Comparison of ENCODE assay signal across 2 cellular contexts in the genomic region with DNA sequence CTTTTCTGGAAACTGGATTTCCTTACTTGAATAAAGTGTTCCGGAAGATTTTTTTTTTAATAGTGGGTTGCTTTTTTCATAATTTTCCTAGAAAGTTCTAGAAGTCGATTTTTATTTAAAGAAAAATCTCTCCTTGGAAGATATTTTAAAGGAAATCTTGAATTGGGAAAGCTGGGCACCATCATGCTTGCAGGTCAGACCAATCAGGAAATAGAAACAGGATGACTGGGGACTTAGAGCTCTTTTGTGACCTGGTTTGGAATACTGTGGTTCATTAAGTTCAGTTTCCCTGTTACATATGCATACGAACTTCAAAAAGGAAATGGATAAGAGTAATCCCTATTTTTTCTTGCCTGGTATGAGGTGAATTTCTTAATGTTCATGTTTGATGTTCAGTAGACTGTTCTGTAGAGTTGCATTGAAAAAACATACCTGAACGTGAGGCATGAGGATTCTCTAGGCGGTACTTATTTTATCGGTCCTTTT.
TF ChIP-seq lines count a peak whose summit lies in the region.

No MANE protein-coding gene starts in this region.

TF ChIP-seq in HCT116, 20 proteins besides CTCF, POLR2A, EP300 and RAD21 (continued from another document):
- TF ChIP-seq, protein P1, sequence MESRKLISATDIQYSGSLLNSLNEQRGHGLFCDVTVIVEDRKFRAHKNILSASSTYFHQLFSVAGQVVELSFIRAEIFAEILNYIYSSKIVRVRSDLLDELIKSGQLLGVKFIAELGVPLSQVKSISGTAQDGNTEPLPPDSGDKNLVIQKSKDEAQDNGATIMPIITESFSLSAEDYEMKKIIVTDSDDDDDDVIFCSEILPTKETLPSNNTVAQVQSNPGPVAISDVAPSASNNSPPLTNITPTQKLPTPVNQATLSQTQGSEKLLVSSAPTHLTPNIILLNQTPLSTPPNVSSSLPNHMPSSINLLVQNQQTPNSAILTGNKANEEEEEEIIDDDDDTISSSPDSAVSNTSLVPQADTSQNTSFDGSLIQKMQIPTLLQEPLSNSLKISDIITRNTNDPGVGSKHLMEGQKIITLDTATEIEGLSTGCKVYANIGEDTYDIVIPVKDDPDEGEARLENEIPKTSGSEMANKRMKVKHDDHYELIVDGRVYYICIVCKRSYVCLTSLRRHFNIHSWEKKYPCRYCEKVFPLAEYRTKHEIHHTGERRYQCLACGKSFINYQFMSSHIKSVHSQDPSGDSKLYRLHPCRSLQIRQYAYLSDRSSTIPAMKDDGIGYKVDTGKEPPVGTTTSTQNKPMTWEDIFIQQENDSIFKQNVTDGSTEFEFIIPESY (IDR thresholded peaks at IDR 0.05; ENCODE audit: extremely low read depth, insufficient replicate concordance, low read length) = no peak
- TF ChIP-seq EGR1 (IDR thresholded peaks at IDR 0.05; ENCODE audit: low read depth) = no peak
- no peak for TF ChIP-seq EZH2 (IDR thresholded peaks at IDR 0.05)

TF ChIP-seq in SK-N-SH treated with all-trans-retinoic acid at 6 μM for 48 hours, 23 proteins besides CTCF, POLR2A, EP300 and RAD21 (continued from another document):
- TF ChIP-seq, protein P2, sequence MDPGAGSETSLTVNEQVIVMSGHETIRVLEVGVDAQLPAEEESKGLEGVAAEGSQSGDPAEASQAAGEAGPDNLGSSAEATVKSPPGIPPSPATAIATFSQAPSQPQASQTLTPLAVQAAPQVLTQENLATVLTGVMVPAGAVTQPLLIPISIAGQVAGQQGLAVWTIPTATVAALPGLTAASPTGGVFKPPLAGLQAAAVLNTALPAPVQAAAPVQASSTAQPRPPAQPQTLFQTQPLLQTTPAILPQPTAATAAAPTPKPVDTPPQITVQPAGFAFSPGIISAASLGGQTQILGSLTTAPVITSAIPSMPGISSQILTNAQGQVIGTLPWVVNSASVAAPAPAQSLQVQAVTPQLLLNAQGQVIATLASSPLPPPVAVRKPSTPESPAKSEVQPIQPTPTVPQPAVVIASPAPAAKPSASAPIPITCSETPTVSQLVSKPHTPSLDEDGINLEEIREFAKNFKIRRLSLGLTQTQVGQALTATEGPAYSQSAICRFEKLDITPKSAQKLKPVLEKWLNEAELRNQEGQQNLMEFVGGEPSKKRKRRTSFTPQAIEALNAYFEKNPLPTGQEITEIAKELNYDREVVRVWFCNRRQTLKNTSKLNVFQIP (CRISPR knock-in tag; IDR thresholded peaks at IDR 0.05; ENCODE audit: borderline replicate concordance, low read depth) = no peak
- TF ChIP-seq ARNTL (CRISPR knock-in tag; IDR thresholded peaks at IDR 0.05; ENCODE audit: borderline replicate concordance, low read depth) (no peak), ZNF70 (CRISPR knock-in tag; IDR thresholded peaks at IDR 0.05) (no peak), PPARA (CRISPR knock-in tag; IDR thresholded peaks at IDR 0.05; ENCODE audit: borderline replicate concordance) (no peak), TOX (CRISPR knock-in tag; IDR thresholded peaks at IDR 0.05; ENCODE audit: borderline replicate concordance) (no peak), SNAI2 (CRISPR knock-in tag; IDR thresholded peaks at IDR 0.05) (no peak), ZNF8 (CRISPR knock-in tag; IDR thresholded peaks at IDR 0.05) (no peak), ZFP3 (CRISPR knock-in tag; IDR thresholded peaks at IDR 0.05) (no peak), ESRRG (CRISPR knock-in tag; IDR thresholded peaks at IDR 0.05) (no peak), ZFP30 (CRISPR knock-in tag; IDR thresholded peaks at IDR 0.05) (no peak), ISL1 (CRISPR knock-in tag; IDR thresholded peaks at IDR 0.05) (no peak), ZNF565 (CRISPR knock-in tag; conservative IDR thresholded peaks at IDR 0.05; ENCODE audit: low read depth) (no peak), TCF4 (CRISPR knock-in tag; IDR thresholded peaks at IDR 0.05; ENCODE audit: borderline replicate concordance) (no peak)
- TF ChIP-seq, protein P3, sequence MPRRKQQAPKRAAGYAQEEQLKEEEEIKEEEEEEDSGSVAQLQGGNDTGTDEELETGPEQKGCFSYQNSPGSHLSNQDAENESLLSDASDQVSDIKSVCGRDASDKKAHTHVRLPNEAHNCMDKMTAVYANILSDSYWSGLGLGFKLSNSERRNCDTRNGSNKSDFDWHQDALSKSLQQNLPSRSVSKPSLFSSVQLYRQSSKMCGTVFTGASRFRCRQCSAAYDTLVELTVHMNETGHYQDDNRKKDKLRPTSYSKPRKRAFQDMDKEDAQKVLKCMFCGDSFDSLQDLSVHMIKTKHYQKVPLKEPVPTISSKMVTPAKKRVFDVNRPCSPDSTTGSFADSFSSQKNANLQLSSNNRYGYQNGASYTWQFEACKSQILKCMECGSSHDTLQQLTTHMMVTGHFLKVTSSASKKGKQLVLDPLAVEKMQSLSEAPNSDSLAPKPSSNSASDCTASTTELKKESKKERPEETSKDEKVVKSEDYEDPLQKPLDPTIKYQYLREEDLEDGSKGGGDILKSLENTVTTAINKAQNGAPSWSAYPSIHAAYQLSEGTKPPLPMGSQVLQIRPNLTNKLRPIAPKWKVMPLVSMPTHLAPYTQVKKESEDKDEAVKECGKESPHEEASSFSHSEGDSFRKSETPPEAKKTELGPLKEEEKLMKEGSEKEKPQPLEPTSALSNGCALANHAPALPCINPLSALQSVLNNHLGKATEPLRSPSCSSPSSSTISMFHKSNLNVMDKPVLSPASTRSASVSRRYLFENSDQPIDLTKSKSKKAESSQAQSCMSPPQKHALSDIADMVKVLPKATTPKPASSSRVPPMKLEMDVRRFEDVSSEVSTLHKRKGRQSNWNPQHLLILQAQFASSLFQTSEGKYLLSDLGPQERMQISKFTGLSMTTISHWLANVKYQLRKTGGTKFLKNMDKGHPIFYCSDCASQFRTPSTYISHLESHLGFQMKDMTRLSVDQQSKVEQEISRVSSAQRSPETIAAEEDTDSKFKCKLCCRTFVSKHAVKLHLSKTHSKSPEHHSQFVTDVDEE (CRISPR knock-in tag; IDR thresholded peaks at IDR 0.05) = no peak
